Comparison of ENCODE assay signal across 29 cellular contexts in the genomic region with DNA sequence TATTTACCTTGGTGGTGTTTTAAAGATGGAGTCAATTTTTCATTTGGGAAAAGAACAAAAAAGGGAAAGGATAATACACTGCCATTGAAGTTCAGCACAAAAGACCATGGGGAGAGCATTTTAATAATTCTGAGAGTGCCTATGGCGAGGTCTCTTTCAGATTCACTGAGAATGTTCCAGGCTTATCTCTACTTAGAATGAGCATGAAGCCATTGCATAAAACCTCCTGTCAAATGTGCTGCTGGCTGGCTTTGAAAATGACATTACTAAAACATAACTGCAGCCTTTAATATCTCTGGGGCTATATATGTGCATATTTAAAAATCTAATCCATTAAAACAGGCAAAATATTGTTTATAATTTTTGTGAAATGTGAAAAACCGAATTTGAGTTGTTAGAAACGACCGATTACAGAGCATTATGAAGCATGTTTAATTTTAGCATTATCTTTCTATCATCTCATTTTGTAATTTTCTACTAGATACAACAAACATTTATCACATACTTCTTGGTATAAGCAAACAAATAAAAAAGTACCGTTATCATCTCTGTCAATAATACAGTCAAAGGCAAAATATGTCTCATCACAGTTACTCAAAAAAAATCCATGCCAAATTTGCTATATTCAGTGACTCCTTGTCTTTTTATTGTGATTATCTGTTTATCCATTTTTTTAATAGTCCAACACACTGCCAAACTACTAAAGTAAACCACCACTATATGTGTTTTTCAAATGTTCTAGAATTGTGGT.
"Had no signal": no experiment of that assay in that cellular context is flagged by ENCODE, and none has a peak within 500 bp of the region (broad histone marks: within the 10 kb centered on the region; RNA-seq: fewer than 3 reads in every experiment).

No MANE protein-coding gene starts in this region.

- H3K27ac ChIP-seq: coronary artery, esophagus squamous epithelium, lower lobe of right lung, neutrophil, pancreas, suprapubic skin, transverse colon, upper lobe of right lung, uterus had no signal

- H3K27me3 ChIP-seq: esophagus squamous epithelium, neutrophil, pancreas, suprapubic skin, transverse colon, upper lobe of right lung, uterus had no signal

- H3K9me3 ChIP-seq: esophagus squamous epithelium, lower lobe of right lung, mucosa of descending colon, neutrophil, pancreas, suprapubic skin, transverse colon, upper lobe of right lung, uterus had no signal

- H3K4me1 ChIP-seq: esophagus squamous epithelium, lower lobe of right lung, pancreas, suprapubic skin, transverse colon, upper lobe of right lung, uterus had no signal

- H3K4me2 ChIP-seq: smooth muscle cell had no signal

- H3K36me3 ChIP-seq: esophagus squamous epithelium, lower lobe of right lung, suprapubic skin, transverse colon, upper lobe of right lung, uterus had no signal

- FAIRE-seq: pancreas had no signal

- H3K4me3 ChIP-seq: coronary artery, esophagus squamous epithelium, lower lobe of right lung, mucosa of descending colon, pancreas, smooth muscle cell, suprapubic skin, transverse colon, upper lobe of right lung, uterus had no signal

- ATAC-seq: left ventricle myocardium superior; lower lobe of right lung; mucosa of descending colon; natural killer cell treated with Interleukin-12 subunit alpha and Interleukin-12 subunit beta and Interleukin-15 and Interleukin-18, amount 100 ng/mL, for 72 hours; pancreas; sciatic nerve; stimulated activated naive CD8-positive, alpha-beta T cell treated with anti-CD3 and anti-CD28 coated beads, Interleukin-15, amount 100 ng/mL, for 72 hours; upper lobe of right lung had no signal

- DNase-seq: dermis blood vessel endothelial cell; effector memory CD4-positive, alpha-beta T cell; erythroblast; esophagus squamous epithelium; foreskin melanocyte; hypothalamus; immature natural killer cell; islet precursor cell; left ventricle myocardium superior; lower lobe of right lung; mucosa of descending colon; naive B cell; pancreas; retina; stimulated activated CD4-positive, alpha-beta T cell treated with anti-CD3 and anti-CD28 coated beads, Interleukin-12 subunit alpha, Interleukin-12 subunit beta, amount 100 ng/mL, for 4 hours; stimulated activated CD4-positive, alpha-beta T cell treated with anti-CD3 and anti-CD28 coated beads, Interleukin-1b, Interleukin-23, amount 100 ng/mL, for 48 hours; stimulated activated CD4-positive, alpha-beta T cell treated with anti-CD3 and anti-CD28 coated beads, Interleukin-4, amount 100 ng/mL, for 1 hour; stimulated activated CD8-positive, alpha-beta memory T cell treated with anti-CD3 and anti-CD28 coated beads, Interleukin-4, amount 100 ng/mL, for 48 hours; stimulated activated naive CD4-positive, alpha-beta T cell; stimulated activated naive CD8-positive, alpha-beta T cell treated with anti-CD3 and anti-CD28 coated beads, Interleukin-15, amount 100 ng/mL, for 72 hours; transverse colon; upper lobe of right lung; uterus had no signal
